ENCODE assay signal across 12 cellular contexts in the genomic region with DNA sequence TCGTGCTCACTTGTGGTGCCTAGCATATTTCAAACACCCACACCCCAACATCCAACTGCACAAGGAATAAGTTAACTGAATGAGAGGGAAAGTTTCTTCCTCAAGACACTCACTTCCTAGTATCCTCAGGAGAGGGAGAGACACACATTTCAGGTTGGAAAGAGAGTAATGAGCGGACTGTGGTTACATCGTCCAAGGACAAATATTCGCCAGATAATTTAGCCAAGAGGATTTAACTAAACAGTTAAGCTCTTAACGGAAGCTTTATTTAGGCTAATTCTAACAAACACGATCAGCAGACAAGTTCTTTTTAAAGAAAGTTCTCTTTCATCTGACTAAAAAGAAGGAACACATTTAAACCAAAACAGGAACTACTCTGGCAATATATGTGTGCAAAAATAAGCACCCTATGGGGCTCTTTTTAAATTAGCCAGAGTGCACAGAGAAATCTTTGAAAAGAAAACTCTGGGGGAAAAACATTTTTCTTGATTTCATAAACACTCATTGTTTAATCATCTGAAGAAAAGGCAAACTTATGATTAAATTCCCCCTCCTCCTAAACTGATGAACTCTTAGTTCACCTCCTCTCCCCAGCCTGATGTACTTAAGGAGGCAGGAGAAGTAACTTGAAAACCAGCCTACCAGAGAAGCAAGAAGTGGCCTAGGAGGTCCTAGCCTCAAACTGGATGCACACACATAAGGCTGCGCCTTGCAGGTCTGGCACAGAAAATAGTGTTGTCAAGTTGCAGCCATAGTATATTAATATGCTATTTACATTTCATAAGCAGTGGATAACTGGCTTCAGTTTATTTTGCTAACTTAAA. TPM values are rescaled to one million over a fixed set of nuclear protein-coding genes. Genes with fewer than 3 reads are reported as not detected.
DNase-seq lines count a peak whose midpoint lies in the region; ATAC-seq and TF ChIP-seq lines count a peak whose summit lies in the region.
"Had no signal": no experiment of that assay in that cellular context is flagged by ENCODE, and none has a peak within 500 bp of the region (broad histone marks: within the 10 kb centered on the region; RNA-seq: fewer than 3 reads in every experiment).

No MANE protein-coding gene starts in this region.

- DNase-seq in HL-60 (ENCODE audit: low read depth in 1 of 2, low spot score in 1 of 2) (peak in 1 of 2 experiments; percentile 41), fibroblast of lung (ENCODE audit: low read depth in 2 of 2) (peak in 1 of 2 donors; percentile 9), cerebellum (ENCODE audit: low spot score) (no peak), DMS79 treated with DMSO at 0.1 percent for 48 hours (lab: John Stamatoyannopoulos, UW) (no peak), GM03348 (ENCODE audit: low spot score) (no peak)
- DNase-seq: activated CD4-positive, alpha-beta T cell treated with anti-CD3 and anti-CD28 coated beads, Interleukin-2, amount 50 U/mL, for 48 hours; thyroid gland had no signal

- H3K9me3 ChIP-seq in BLaER1 treated with 17β-estradiol and CSF1 and Interleukin-3, amounts not matched to agents 10 nM and 100 nM (replicated peaks in 1 of 11) = 0 out of 22 replicates have a peak, but pooled peaks cover 0 to 5% (median 0%) of the 10 kb centered on the region in 11 experiments
- H3K9me3 ChIP-seq in fibroblast of lung (ENCODE audit: control insufficient read depth, insufficient read depth, low read depth, low read length) = no peaks in the 10 kb centered on the region
- H3K9me3 ChIP-seq: thyroid gland had no signal

- H3K79me2 ChIP-seq in fibroblast of lung (ENCODE audit: control insufficient read depth, insufficient read depth, low read length) = no peaks in the 10 kb centered on the region
- H3K79me2 ChIP-seq: parathyroid adenoma had no signal

- peak overlapping the region; percentile 29 to 75 (median 66); a peak in 19 of 22 replicates for H3K9ac ChIP-seq in BLaER1 treated with 17β-estradiol and CSF1 and Interleukin-3, amounts not matched to agents 10 nM and 100 nM
- no peak overlapping the region for H3K9ac ChIP-seq in fibroblast of lung (ENCODE audit: insufficient read depth, low read length)
- H3K9ac ChIP-seq: parathyroid adenoma had no signal

- peak overlapping the region in 7 of 10 experiments; percentile 1 to 53 (median 42); a peak in 9 of 20 replicates for H3K4me3 ChIP-seq in BLaER1 treated with 17β-estradiol and CSF1 and Interleukin-3, amounts not matched to agents 10 nM and 100 nM
- H3K4me3 ChIP-seq in HL-60 (replicated peaks; ENCODE audit: insufficient read depth, low read length) = peak overlapping the region; percentile 11
- H3K4me3 ChIP-seq in fibroblast of lung (replicated peaks in 1 of 4; ENCODE audit: control extremely low read depth in 1 of 4, insufficient read depth in 1 of 4, low read depth in 3 of 4, low read length in 4 of 4) = no peak overlapping the region
- H3K4me3 ChIP-seq: thyroid gland had no signal

- peaks cover 0 to 6% (median 0%) of the 10 kb centered on the region in 11 experiments; a peak in 1 of 22 replicates for H3K27me3 ChIP-seq in BLaER1 treated with 17β-estradiol and CSF1 and Interleukin-3, amounts not matched to agents 10 nM and 100 nM
- H3K27me3 ChIP-seq in HL-60 (ENCODE audit: insufficient read depth, poor library complexity, severe bottlenecking) (no peaks in the 10 kb centered on the region), fibroblast of lung (ENCODE audit: control insufficient read depth, insufficient read depth, low read length) (no peaks in the 10 kb centered on the region)
- H3K27me3 ChIP-seq: thyroid gland had no signal

- peaks cover 30 to 50% (median 41%) of the 10 kb centered on the region in 10 experiments for H3K4me1 ChIP-seq in BLaER1 treated with 17β-estradiol and CSF1 and Interleukin-3, amounts not matched to agents 10 nM and 100 nM
- no peaks in the 10 kb centered on the region for H3K4me1 ChIP-seq in fibroblast of lung (ENCODE audit: control insufficient read depth, extremely low read depth, insufficient read depth, low read length)
- H3K4me1 ChIP-seq: parathyroid adenoma, thyroid gland had no signal

- no peaks in the 10 kb centered on the region for H3K36me3 ChIP-seq in BLaER1 treated with 17β-estradiol and CSF1 and Interleukin-3, amounts not matched to agents 10 nM and 100 nM
- no peaks in the 10 kb centered on the region for H3K36me3 ChIP-seq in fibroblast of lung (ENCODE audit: control insufficient read depth, insufficient read depth, low read length)
- H3K36me3 ChIP-seq: thyroid gland had no signal

- H3K27ac ChIP-seq in BLaER1 treated with 17β-estradiol and CSF1 and Interleukin-3, amounts not matched to agents 10 nM and 100 nM = peak overlapping the region; percentile 36 to 82 (median 68); a peak in 21 of 22 replicates
- H3K27ac ChIP-seq in HL-60 (replicated peaks) (peak overlapping the region; percentile 72), fibroblast of lung (ENCODE audit: insufficient read depth, low read length) (no peak overlapping the region)
- H3K27ac ChIP-seq: epithelial cell of prostate, parathyroid adenoma, thyroid gland had no signal

- no peaks in the 10 kb centered on the region for H4K20me1 ChIP-seq in BLaER1 treated with 17β-estradiol and CSF1 and Interleukin-3, amounts not matched to agents 10 nM and 100 nM
- H4K20me1 ChIP-seq in fibroblast of lung (ENCODE audit: control insufficient read depth, extremely low read depth, insufficient read depth, low read length) = no peaks in the 10 kb centered on the region

- TF ChIP-seq CTCF in HL-60 (IDR thresholded peaks at IDR 0.05; ENCODE audit: insufficient read depth, low read length) (no peak), fibroblast of lung (conservative IDR thresholded peaks at IDR 0.05 in 1 of 2, IDR thresholded peaks at IDR 0.05 in 1 of 2; ENCODE audit: low read depth in 1 of 2, low read length in 2 of 2) (no peak)

- H3K4me2 ChIP-seq in BLaER1 treated with 17β-estradiol and CSF1 and Interleukin-3, amounts not matched to agents 10 nM and 100 nM = peak overlapping the region; percentile 42 to 93 (median 74)
- no peak overlapping the region for H3K4me2 ChIP-seq in fibroblast of lung (ENCODE audit: extremely low read depth, insufficient read depth, low read length)

- peak overlapping the region; percentile 57 for H2AFZ ChIP-seq in fibroblast of lung (ENCODE audit: low read length)
- H2AFZ ChIP-seq: parathyroid adenoma had no signal

- ATAC-seq in GM19025 (IDR thresholded peaks at IDR 0.05; ENCODE audit: low read depth, unreplicated experiment) (peak; percentile 48), SK-N-SH treated with all-trans-retinoic acid at 6 μM for 48 hours (no peak)

TF ChIP-seq in SK-N-SH treated with all-trans-retinoic acid at 6 μM for 48 hours, 23 proteins besides CTCF, POLR2A, EP300 and RAD21 (continues in another document):
- TF ChIP-seq SNAI2 (CRISPR knock-in tag; IDR thresholded peaks at IDR 0.05) = no peak
- TF ChIP-seq ESRRG (CRISPR knock-in tag; IDR thresholded peaks at IDR 0.05) = no peak
- TF ChIP-seq ZFP30 (CRISPR knock-in tag; IDR thresholded peaks at IDR 0.05) = no peak
- TF ChIP-seq, protein P1, sequence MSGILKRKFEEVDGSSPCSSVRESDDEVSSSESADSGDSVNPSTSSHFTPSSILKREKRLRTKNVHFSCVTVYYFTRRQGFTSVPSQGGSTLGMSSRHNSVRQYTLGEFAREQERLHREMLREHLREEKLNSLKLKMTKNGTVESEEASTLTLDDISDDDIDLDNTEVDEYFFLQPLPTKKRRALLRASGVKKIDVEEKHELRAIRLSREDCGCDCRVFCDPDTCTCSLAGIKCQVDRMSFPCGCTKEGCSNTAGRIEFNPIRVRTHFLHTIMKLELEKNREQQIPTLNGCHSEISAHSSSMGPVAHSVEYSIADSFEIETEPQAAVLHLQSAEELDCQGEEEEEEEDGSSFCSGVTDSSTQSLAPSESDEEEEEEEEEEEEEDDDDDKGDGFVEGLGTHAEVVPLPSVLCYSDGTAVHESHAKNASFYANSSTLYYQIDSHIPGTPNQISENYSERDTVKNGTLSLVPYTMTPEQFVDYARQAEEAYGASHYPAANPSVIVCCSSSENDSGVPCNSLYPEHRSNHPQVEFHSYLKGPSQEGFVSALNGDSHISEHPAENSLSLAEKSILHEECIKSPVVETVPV (CRISPR knock-in tag; IDR thresholded peaks at IDR 0.05) = no peak
- TF ChIP-seq ZNF8 (CRISPR knock-in tag; IDR thresholded peaks at IDR 0.05) = no peak
- TF ChIP-seq TCF4 (CRISPR knock-in tag; IDR thresholded peaks at IDR 0.05; ENCODE audit: borderline replicate concordance) = no peak
- no peak for TF ChIP-seq ZNF565 (CRISPR knock-in tag; conservative IDR thresholded peaks at IDR 0.05; ENCODE audit: low read depth)
- TF ChIP-seq, protein P2, sequence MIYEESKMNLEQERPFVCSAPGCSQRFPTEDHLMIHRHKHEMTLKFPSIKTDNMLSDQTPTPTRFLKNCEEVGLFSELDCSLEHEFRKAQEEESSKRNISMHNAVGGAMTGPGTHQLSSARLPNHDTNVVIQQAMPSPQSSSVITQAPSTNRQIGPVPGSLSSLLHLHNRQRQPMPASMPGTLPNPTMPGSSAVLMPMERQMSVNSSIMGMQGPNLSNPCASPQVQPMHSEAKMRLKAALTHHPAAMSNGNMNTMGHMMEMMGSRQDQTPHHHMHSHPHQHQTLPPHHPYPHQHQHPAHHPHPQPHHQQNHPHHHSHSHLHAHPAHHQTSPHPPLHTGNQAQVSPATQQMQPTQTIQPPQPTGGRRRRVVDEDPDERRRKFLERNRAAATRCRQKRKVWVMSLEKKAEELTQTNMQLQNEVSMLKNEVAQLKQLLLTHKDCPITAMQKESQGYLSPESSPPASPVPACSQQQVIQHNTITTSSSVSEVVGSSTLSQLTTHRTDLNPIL (CRISPR knock-in tag; IDR thresholded peaks at IDR 0.05; ENCODE audit: low read depth) = no peak
- TF ChIP-seq ZC3H10 (CRISPR knock-in tag; IDR thresholded peaks at IDR 0.05) = no peak
- no peak for TF ChIP-seq ZNF70 (CRISPR knock-in tag; IDR thresholded peaks at IDR 0.05)
- no peak for TF ChIP-seq PPARA (CRISPR knock-in tag; IDR thresholded peaks at IDR 0.05; ENCODE audit: borderline replicate concordance)
- TF ChIP-seq OSR1 (CRISPR knock-in tag; IDR thresholded peaks at IDR 0.05) = no peak
- TF ChIP-seq CSDC2 (CRISPR knock-in tag; IDR thresholded peaks at IDR 0.05) = no peak

RNA-seq across cellular contexts. Expression of gene BTG1, which starts 13.3 kb away (rescaled TPM):
- total RNA-seq in fibroblast of lung = 13.4 and 18.2 TPM in 2 replicates
- 23.1 and 32.2 TPM in 2 replicates for polyA plus RNA-seq in fibroblast of lung
- polyA plus RNA-seq in fibroblast of lung (2012) = 30.1 and 33.3 TPM in 2 replicates
- polyA minus RNA-seq in fibroblast of lung (ENCODE audit: low replicate concordance) = 91.7 and 126 TPM in 2 replicates
- 47.0 TPM for total RNA-seq in cerebellum

Comparison
In these comparisons a context has a peak if more than half of its experiments do, and no peak if none do; other contexts are left out.
1. H3K4me3 ChIP-seq: peak in BLaER1 treated with 17β-estradiol and CSF1 and Interleukin-3, amounts not matched to agents 10 nM and 100 nM (7 of 10) and HL-60 (single experiment); none in fibroblast of lung (0 of 4).